11 cellular contexts compared by ENCODE assay signal in genomic region chr18:37453754-37454153, GRCh38.
"Had no signal": no experiment of that assay in that cellular context is flagged by ENCODE, and none has a peak within 500 bp of the region (broad histone marks: within the 10 kb centered on the region; RNA-seq: fewer than 3 reads in every experiment).

No MANE protein-coding gene starts in this region.

- H3K9me3 ChIP-seq: heart left ventricle, SJSA1, tibial artery had no signal

- H3K36me3 ChIP-seq: heart left ventricle, SJSA1, tibial artery had no signal

- ATAC-seq: activated naive CD4-positive, alpha-beta T cell treated with anti-CD3 and anti-CD28 coated beads, Interleukin-2, amount 50 U/mL, for 72 hours; activated T-cell treated with anti-CD3 and anti-CD28 coated beads, Interleukin-2, amount 50 U/mL, for 4 hours; naive thymus-derived CD8-positive, alpha-beta T cell had no signal

- H3K27ac ChIP-seq: SJSA1, tibial artery had no signal

- H3K4me1 ChIP-seq: SJSA1 had no signal

- H3K27me3 ChIP-seq: SJSA1, tibial artery had no signal

- H3K4me3 ChIP-seq: heart left ventricle, SJSA1, tibial artery had no signal

- DNase-seq: activated CD4-positive, alpha-beta T cell treated with anti-CD3 and anti-CD28 coated beads, Interleukin-2, amount 50 U/mL, for 1 hour; activated effector memory CD4-positive, alpha-beta T cell treated with anti-CD3 and anti-CD28 coated beads, Interleukin-2, amount 50 U/mL, for 16 hours; activated T-cell treated with anti-CD3 and anti-CD28 coated beads, Interleukin-2, amount 50 U/mL, for 4 hours; amygdala; heart left ventricle; midbrain; naive thymus-derived CD8-positive, alpha-beta T cell; SW 1271; tibial artery had no signal
